ENCODE assay signal across 11 cellular contexts in the genomic region with DNA sequence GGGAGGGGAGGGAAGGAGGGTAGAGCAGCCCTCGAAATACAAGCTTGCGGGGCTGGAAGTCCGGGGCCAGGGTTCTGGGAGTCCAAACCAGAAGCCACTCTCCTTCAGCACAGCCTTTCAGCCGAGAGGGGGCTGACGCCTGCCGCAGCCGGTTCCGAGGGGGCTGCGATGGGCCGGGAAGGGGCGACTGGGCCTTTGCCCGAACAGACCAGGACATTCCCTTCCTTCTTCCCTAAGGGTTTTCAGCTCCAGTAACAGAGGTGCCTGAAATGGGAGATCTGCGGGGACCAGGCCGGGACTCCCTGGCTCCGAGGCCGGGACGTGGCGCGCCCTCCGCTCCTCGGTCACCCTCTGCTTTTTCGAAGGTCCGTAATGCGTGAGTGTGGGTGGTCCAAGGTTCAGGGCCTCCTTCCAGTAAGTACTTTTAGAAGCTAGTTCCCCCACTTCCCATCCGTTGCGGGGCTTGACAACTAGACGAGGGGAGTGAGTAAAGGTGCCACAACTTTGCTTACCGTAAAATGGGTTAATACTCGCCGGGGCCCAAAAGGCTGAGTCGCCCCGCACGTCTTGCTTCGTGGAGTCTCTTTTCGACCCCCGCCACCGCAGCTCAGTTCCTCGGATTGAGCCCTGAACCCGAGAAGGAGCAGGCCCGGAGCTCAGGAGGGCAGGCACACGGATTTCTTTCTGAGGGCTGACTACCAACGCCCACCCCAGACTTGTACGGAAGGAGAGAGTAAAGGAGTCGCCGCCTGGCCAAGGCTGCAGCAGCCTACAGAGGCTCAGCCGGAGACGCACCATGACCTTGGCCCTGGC. TPM values are rescaled to one million over a fixed set of nuclear protein-coding genes. Genes with fewer than 3 reads are reported as not detected.
A peak's percentile ranks its signal among the peaks of the same experiment; 100 is the strongest.
DNase-seq lines count a peak whose midpoint lies in the region; ATAC-seq and TF ChIP-seq lines count a peak whose summit lies in the region.
"Had no signal": no experiment of that assay in that cellular context is flagged by ENCODE, and none has a peak within 500 bp of the region (broad histone marks: within the 10 kb centered on the region; RNA-seq: fewer than 3 reads in every experiment).

No MANE protein-coding gene starts in this region.

- H3K9me3 Mint-ChIP-seq in Calu3 (ENCODE audit: low read depth, unreplicated experiment) (no peaks in the 10 kb centered on the region), IgD-negative memory B cell (peaks cover 0 to 8% (median 0%) of the 10 kb centered on the region in 3 donors), neural crest cell (no peaks in the 10 kb centered on the region)

- H3K36me3 ChIP-seq in effector memory CD4-positive, alpha-beta T cell (ENCODE audit: control insufficient read depth, insufficient read depth, low read length) = no peaks in the 10 kb centered on the region

- H3K4me1 Mint-ChIP-seq in Calu3 (ENCODE audit: low read depth, unreplicated experiment) (no peaks in the 10 kb centered on the region), IgD-negative memory B cell (peaks cover 5 to 27% (median 23%) of the 10 kb centered on the region in 3 donors), neural crest cell (peaks cover 21% of the 10 kb centered on the region)

- intact Hi-C loops in Calu3 (cut with micrococcal nuclease; ENCODE audit: unreplicated experiment) = no loop called here

- no peaks in the 10 kb centered on the region for H3K36me3 Mint-ChIP-seq in Calu3 (ENCODE audit: insufficient read depth, unreplicated experiment)
- peaks cover 3% of the 10 kb centered on the region for H3K36me3 Mint-ChIP-seq in IgD-negative memory B cell
- no peaks in the 10 kb centered on the region for H3K36me3 Mint-ChIP-seq in neural crest cell (ENCODE audit: low read depth)

- peaks cover 55% of the 10 kb centered on the region for H3K4me1 ChIP-seq in effector memory CD4-positive, alpha-beta T cell (ENCODE audit: control insufficient read depth, insufficient read depth, low read length, poor library complexity, severe bottlenecking)

- TF ChIP-seq CTCF in Calu3 (IDR thresholded peaks at IDR 0.05; ENCODE audit: unreplicated experiment) (no peak), neural crest cell (conservative IDR thresholded peaks at IDR 0.05) (no peak)

- CTCF ChIA-PET in Calu3 (lab: Charles Lee) = no interaction called here

- H3K27ac Mint-ChIP-seq in Calu3 (ENCODE audit: unreplicated experiment) (no peak overlapping the region), IgD-negative memory B cell (peak overlapping the region in 2 of 3 donors; percentile 81 to 89), neural crest cell (ENCODE audit: unreplicated experiment) (no peak overlapping the region)

- no peak overlapping the region for H3K27ac ChIP-seq in effector memory CD4-positive, alpha-beta T cell (ENCODE audit: insufficient read depth, low read length, poor library complexity, severe bottlenecking)

- ATAC-seq in GM21390 (IDR thresholded peaks at IDR 0.05; ENCODE audit: unreplicated experiment) = no peak
- no peak for ATAC-seq in HG02678 (IDR thresholded peaks at IDR 0.05; ENCODE audit: unreplicated experiment)

- no peaks in the 10 kb centered on the region for H3K9me3 ChIP-seq in effector memory CD4-positive, alpha-beta T cell (ENCODE audit: control insufficient read depth, low read length)

- H3K27me3 Mint-ChIP-seq in Calu3 (ENCODE audit: unreplicated experiment) = peaks cover 52% of the 10 kb centered on the region
- peaks cover 61% of the 10 kb centered on the region for H3K27me3 Mint-ChIP-seq in IgD-negative memory B cell
- peaks cover 99% of the 10 kb centered on the region for H3K27me3 Mint-ChIP-seq in neural crest cell (ENCODE audit: low read depth)

- DNase-seq in Calu3 (no peak), neural crest cell (ENCODE audit: low read depth, low spot score) (peak; percentile 13), NCI-H526 treated with DMSO at 0.1 percent for 48 hours (lab: John Stamatoyannopoulos, UW) (no peak), EL (no peak)
- no peak for DNase-seq in effector memory CD4-positive, alpha-beta T cell
- DNase-seq: GDM1, NCI-H1417 treated with DMSO at 0.1 percent for 48 hours had no signal

- peak overlapping the region; percentile 33 for H3K4me3 ChIP-seq in effector memory CD4-positive, alpha-beta T cell (ENCODE audit: insufficient read depth, low read depth, low read length, poor library complexity, severe bottlenecking)

- no TSS peak for BruUV-seq in Calu3 (replicated peaks; lab: Mats Ljungman, UMichigan)

- H3K4me3 Mint-ChIP-seq in Calu3 (ENCODE audit: low read depth, unreplicated experiment) (peak overlapping the region; percentile 58), IgD-negative memory B cell (peak overlapping the region; percentile 39 to 52 (median 46)), neural crest cell (no peak overlapping the region)

- H3K27me3 ChIP-seq in effector memory CD4-positive, alpha-beta T cell (replicated peaks; ENCODE audit: control insufficient read depth, insufficient read depth, low read length, poor library complexity, severe bottlenecking) = peaks cover 66% of the 10 kb centered on the region

RNA-seq across cellular contexts. Expression of a gene that starts 2.9 kb away (rescaled TPM):
- not detected in 2 replicates for total RNA-seq in Calu3 (2022)
- polyA plus RNA-seq in IgD-negative memory B cell = not detected
- total RNA-seq in neural crest cell = 0.14 and 0.63 TPM in 2 replicates
- polyA plus RNA-seq: adipose tissue had no signal

Comparison
In these comparisons a context has a peak if more than half of its experiments do, and no peak if none do; other contexts are left out.
1. H3K27ac Mint-ChIP-seq: peak in IgD-negative memory B cell (2 of 3); none in Calu3 (single experiment) and neural crest cell (single experiment).